Comparison of ENCODE assay signal across 22 cellular contexts in the genomic region with DNA sequence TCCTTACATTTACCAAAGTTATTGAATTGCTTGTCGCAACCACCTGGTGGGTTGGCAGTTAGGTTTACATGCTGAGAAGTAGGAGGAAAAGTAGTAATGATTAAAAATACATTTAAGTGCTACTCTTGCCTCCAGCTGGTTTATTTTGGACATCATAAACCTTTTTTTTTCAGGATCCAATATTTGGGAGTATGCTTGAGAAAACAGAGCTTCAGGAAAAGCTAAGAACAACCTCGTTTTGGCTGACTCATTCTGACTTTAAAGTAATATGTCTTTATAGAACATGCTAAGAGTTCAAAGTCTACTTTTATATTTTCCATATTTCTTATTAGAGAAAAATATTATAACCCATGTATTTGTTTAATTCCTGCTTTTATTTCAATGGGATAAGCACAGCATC. TPM values are rescaled to one million over a fixed set of nuclear protein-coding genes. Genes with fewer than 3 reads are reported as not detected.
DNase-seq lines count a peak whose midpoint lies in the region; ATAC-seq and TF ChIP-seq lines count a peak whose summit lies in the region.
"Had no signal": no experiment of that assay in that cellular context is flagged by ENCODE, and none has a peak within 500 bp of the region (broad histone marks: within the 10 kb centered on the region; RNA-seq: fewer than 3 reads in every experiment).

No MANE protein-coding gene starts in this region.

- no peaks in the 10 kb centered on the region for H3K4me1 ChIP-seq in GM23248 (ENCODE audit: insufficient read depth)
- peaks cover 0 to 33% (median 12%) of the 10 kb centered on the region in 4 donors for H3K4me1 ChIP-seq in tibial artery
- H3K4me1 ChIP-seq in mucosa of descending colon (ENCODE audit: low read depth): no peaks in the 10 kb centered on the region

- H3K4me3 Mint-ChIP-seq in chondrocyte (ENCODE audit: unreplicated experiment): no peak overlapping the region
- H3K4me3 Mint-ChIP-seq in activated naive CD8-positive, alpha-beta T cell treated with anti-CD3 and anti-CD28 coated beads for 36 hours: no peak overlapping the region
- no peak overlapping the region for H3K4me3 Mint-ChIP-seq in natural killer cell treated with Interleukin-12 subunit alpha and Interleukin-12 subunit beta and Interleukin-15 and Interleukin-18, amount 100 ng/mL, for 72 hours
- H3K4me3 Mint-ChIP-seq: CD4-positive, alpha-beta memory T cell had no signal

- intact Hi-C loops in tibial artery (cut with DNase I; ENCODE audit: low total_unique reads) (no loop called here), mucosa of descending colon (cut with DNase I, micrococcal nuclease) (no loop called here)

- 0 out of 2 replicates have a peak, but pooled peaks cover 5% of the 10 kb centered on the region for H3F3A ChIP-seq in GM23248 (ENCODE audit: insufficient read depth)

- peaks cover 23% of the 10 kb centered on the region for H3K4me1 Mint-ChIP-seq in chondrocyte (ENCODE audit: low read depth)
- no peaks in the 10 kb centered on the region for H3K4me1 Mint-ChIP-seq in activated naive CD8-positive, alpha-beta T cell treated with anti-CD3 and anti-CD28 coated beads for 36 hours
- H3K4me1 Mint-ChIP-seq in natural killer cell treated with Interleukin-12 subunit alpha and Interleukin-12 subunit beta and Interleukin-15 and Interleukin-18, amount 100 ng/mL, for 72 hours (ENCODE audit: low read depth in 2 of 2): peaks cover 0 to 2% of the 10 kb centered on the region in 2 donors
- H3K4me1 Mint-ChIP-seq: CD4-positive, alpha-beta memory T cell had no signal

- 0 out of 2 replicates have a peak overlapping the region, but pooled peaks have one; percentile 0 for H2AFZ ChIP-seq in GM23248
- H2AFZ ChIP-seq: PC-9 had no signal

- no peaks in the 10 kb centered on the region for H3K9me2 ChIP-seq in GM23248 (ENCODE audit: insufficient read depth)

- no peak for TF ChIP-seq CTCF in chondrocyte (IDR thresholded peaks at IDR 0.05)
- TF ChIP-seq CTCF in tibial artery (IDR thresholded peaks at IDR 0.05): no peak
- TF ChIP-seq CTCF in mucosa of descending colon (IDR thresholded peaks at IDR 0.05): no peak

- no peaks in the 10 kb centered on the region for H3K36me3 ChIP-seq in GM23248 (ENCODE audit: low read depth)
- no peaks in the 10 kb centered on the region for H3K36me3 ChIP-seq in tibial artery
- no peaks in the 10 kb centered on the region for H3K36me3 ChIP-seq in mucosa of descending colon (ENCODE audit: low read depth)
- H3K36me3 ChIP-seq: SJCRH30 had no signal

- H3K27me3 ChIP-seq in GM23248 (replicated peaks; ENCODE audit: insufficient read depth) (no peaks in the 10 kb centered on the region), tibial artery (no peaks in the 10 kb centered on the region)
- H3K27me3 ChIP-seq: SJCRH30 had no signal

- in situ Hi-C loops in GM23248 (cut with MboI): no loop called here

- DNase-seq in GM23248: no peak
- DNase-seq in chondrocyte (ENCODE audit: low spot score): no peak
- DNase-seq in hepatic stellate cell (ENCODE audit: low spot score): peak; percentile 20
- no peak for DNase-seq in tibial artery
- no peak for DNase-seq in mucosa of descending colon
- no peak for DNase-seq in activated naive CD8-positive, alpha-beta T cell treated with anti-CD3 and anti-CD28 coated beads for 36 hours
- DNase-seq in natural killer cell treated with Interleukin-12 subunit alpha and Interleukin-12 subunit beta and Interleukin-15 and Interleukin-18, amount 100 ng/mL, for 72 hours (ENCODE audit: low spot score): no peak
- DNase-seq: C1 segment of cervical spinal cord; CD4-positive, alpha-beta memory T cell; COR-L47; HCEC 1CT; Karpas-422; NCI-H1092; NCI-H1417 treated with DMSO at 0.1 percent for 48 hours; NCI-H1694 treated with DMSO at 0.1 percent for 48 hours; NCI-H2081; NCI-H2227 treated with DMSO at 0.1 percent for 48 hours; NCI-H526 treated with DMSO at 0.1 percent for 48 hours; PC-9; SJCRH30 had no signal

- peak overlapping the region; percentile 49 for H3K27ac Mint-ChIP-seq in chondrocyte (ENCODE audit: unreplicated experiment)
- H3K27ac Mint-ChIP-seq in activated naive CD8-positive, alpha-beta T cell treated with anti-CD3 and anti-CD28 coated beads for 36 hours: no peak overlapping the region
- no peak overlapping the region for H3K27ac Mint-ChIP-seq in natural killer cell treated with Interleukin-12 subunit alpha and Interleukin-12 subunit beta and Interleukin-15 and Interleukin-18, amount 100 ng/mL, for 72 hours
- H3K27ac Mint-ChIP-seq: CD4-positive, alpha-beta memory T cell had no signal

- H3K9me3 ChIP-seq in GM23248 (ENCODE audit: low read depth) (no peaks in the 10 kb centered on the region), tibial artery (no peaks in the 10 kb centered on the region), mucosa of descending colon (no peaks in the 10 kb centered on the region)
- H3K9me3 ChIP-seq: SJCRH30 had no signal

- no peaks in the 10 kb centered on the region for H4K20me1 ChIP-seq in GM23248 (ENCODE audit: insufficient read depth)

- H3K36me3 Mint-ChIP-seq in chondrocyte (ENCODE audit: low read depth): no peaks in the 10 kb centered on the region
- no peaks in the 10 kb centered on the region for H3K36me3 Mint-ChIP-seq in activated naive CD8-positive, alpha-beta T cell treated with anti-CD3 and anti-CD28 coated beads for 36 hours
- H3K36me3 Mint-ChIP-seq in natural killer cell treated with Interleukin-12 subunit alpha and Interleukin-12 subunit beta and Interleukin-15 and Interleukin-18, amount 100 ng/mL, for 72 hours: no peaks in the 10 kb centered on the region
- H3K36me3 Mint-ChIP-seq: CD4-positive, alpha-beta memory T cell had no signal

- no peak overlapping the region for H3K9ac ChIP-seq in GM23248

- no peak overlapping the region for H3K4me2 ChIP-seq in GM23248 (ENCODE audit: unreplicated experiment)
- H3K4me2 ChIP-seq: PC-9 had no signal

- no peaks in the 10 kb centered on the region for H3K27me3 Mint-ChIP-seq in chondrocyte (ENCODE audit: low read depth)
- H3K27me3 Mint-ChIP-seq in activated naive CD8-positive, alpha-beta T cell treated with anti-CD3 and anti-CD28 coated beads for 36 hours: no peaks in the 10 kb centered on the region
- peaks cover 0 to 4% of the 10 kb centered on the region in 2 donors for H3K27me3 Mint-ChIP-seq in natural killer cell treated with Interleukin-12 subunit alpha and Interleukin-12 subunit beta and Interleukin-15 and Interleukin-18, amount 100 ng/mL, for 72 hours
- H3K27me3 Mint-ChIP-seq: CD4-positive, alpha-beta memory T cell had no signal

- 60 to 63% methylated on average over 2 of the region's 2 CpGs for WGBS in GM23248 (ENCODE audit: low coverage in 1 of 2, low lambda C conversion rate in 2 of 2, missing lambda C conversion rate in 2 of 2), 2 experiments

- no peaks in the 10 kb centered on the region for H3K79me2 ChIP-seq in GM23248 (ENCODE audit: insufficient read depth)

- H3K9me3 Mint-ChIP-seq in chondrocyte (ENCODE audit: low read depth): no peaks in the 10 kb centered on the region
- H3K9me3 Mint-ChIP-seq in activated naive CD8-positive, alpha-beta T cell treated with anti-CD3 and anti-CD28 coated beads for 36 hours: no peaks in the 10 kb centered on the region
- H3K9me3 Mint-ChIP-seq in natural killer cell treated with Interleukin-12 subunit alpha and Interleukin-12 subunit beta and Interleukin-15 and Interleukin-18, amount 100 ng/mL, for 72 hours: no peaks in the 10 kb centered on the region

- H3K27ac ChIP-seq in GM23248 (no peak overlapping the region), tibial artery (peak overlapping the region; percentile 33 to 54)
- H3K27ac ChIP-seq: PC-9, SJCRH30 had no signal

- ATAC-seq in mucosa of descending colon: no peak
- no peak for ATAC-seq in natural killer cell treated with Interleukin-12 subunit alpha and Interleukin-12 subunit beta and Interleukin-15 and Interleukin-18, amount 100 ng/mL, for 72 hours
- ATAC-seq: Right ventricle myocardium inferior had no signal

- H3K4me3 ChIP-seq in GM23248 (no peak overlapping the region), tibial artery (no peak overlapping the region), mucosa of descending colon (no peak overlapping the region)
- H3K4me3 ChIP-seq: PC-9, SJCRH30 had no signal

RNA-seq across cellular contexts. Expression of gene BNC2, which starts 41.7 kb away (rescaled TPM):
- 18.5 and 18.6 TPM in 2 replicates for total RNA-seq in GM23248 (2014; rRNA removed; shearing (Covaris generic))
- polyA plus RNA-seq in GM23248 (2016; fragmentation: Nextera tagmentation; extraction: Ambion mirVana): 13.8 and 15.1 TPM in 2 replicates
- total RNA-seq in chondrocyte: 17.8 to 45.0 TPM (median 21.3 TPM) in 3 replicates
- 100 to 1,000 TPM in 1 of 3 donors, 10 to 100 TPM in 1, 1 to 10 TPM in 1; 8.2 to 192 (median 12.0) TPM for total RNA-seq in mucosa of descending colon
- total RNA-seq in activated naive CD8-positive, alpha-beta T cell treated with anti-CD3 and anti-CD28 coated beads for 36 hours: not detected
- total RNA-seq in natural killer cell treated with Interleukin-12 subunit alpha and Interleukin-12 subunit beta and Interleukin-15 and Interleukin-18, amount 100 ng/mL, for 72 hours: 1 to 10 TPM; 1.0 to 5.5 TPM
- total RNA-seq: CD4-positive, alpha-beta memory T cell; HT-29 had no signal
- polyA plus RNA-seq: CD4-positive, alpha-beta memory T cell had no signal
